In the genomic region with DNA sequence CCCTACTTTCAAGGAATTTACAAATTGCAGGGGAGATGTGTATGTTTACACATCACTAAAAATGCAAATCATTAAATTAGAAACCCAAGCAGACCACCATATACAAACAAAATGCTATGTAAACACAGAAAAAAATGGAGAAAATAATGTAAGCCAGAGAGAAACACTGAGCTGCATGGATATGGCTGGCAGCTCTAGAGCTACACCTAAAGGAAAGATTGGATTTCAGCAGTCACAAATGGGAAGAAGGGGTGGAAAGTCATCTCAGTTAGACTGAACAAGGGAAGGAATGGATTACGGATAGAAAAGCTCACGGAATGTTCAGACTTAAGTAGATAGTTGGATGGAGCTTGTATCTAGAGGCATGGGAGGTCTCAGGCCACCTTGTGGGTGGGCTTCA, we compare ENCODE assay signal across 2 cellular contexts.
TF ChIP-seq lines count a peak whose summit lies in the region.

No MANE protein-coding gene starts in this region.

TF ChIP-seq in HCT116, 20 proteins besides CTCF, POLR2A, EP300 and RAD21 (continued from another document):
- no peak for TF ChIP-seq ELF1 (IDR thresholded peaks at IDR 0.05; ENCODE audit: borderline replicate concordance, low read depth)
- no peak for TF ChIP-seq ZNF274 (IDR thresholded peaks at IDR 0.05; ENCODE audit: low read depth, low read length)
- TF ChIP-seq, protein P1, sequence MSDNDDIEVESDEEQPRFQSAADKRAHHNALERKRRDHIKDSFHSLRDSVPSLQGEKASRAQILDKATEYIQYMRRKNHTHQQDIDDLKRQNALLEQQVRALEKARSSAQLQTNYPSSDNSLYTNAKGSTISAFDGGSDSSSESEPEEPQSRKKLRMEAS (IDR thresholded peaks at IDR 0.05): no peak
- TF ChIP-seq JUND (IDR thresholded peaks at IDR 0.05): no peak
- no peak for TF ChIP-seq YY1 (IDR thresholded peaks at IDR 0.05; ENCODE audit: extremely low read depth, insufficient replicate concordance, low read depth, low read length)
- TF ChIP-seq SRF (IDR thresholded peaks at IDR 0.05; ENCODE audit: low read depth): no peak
- TF ChIP-seq SIN3A (IDR thresholded peaks at IDR 0.05; ENCODE audit: low read depth): no peak
- no peak for TF ChIP-seq EZH2 (IDR thresholded peaks at IDR 0.05)
- TF ChIP-seq, protein P2, sequence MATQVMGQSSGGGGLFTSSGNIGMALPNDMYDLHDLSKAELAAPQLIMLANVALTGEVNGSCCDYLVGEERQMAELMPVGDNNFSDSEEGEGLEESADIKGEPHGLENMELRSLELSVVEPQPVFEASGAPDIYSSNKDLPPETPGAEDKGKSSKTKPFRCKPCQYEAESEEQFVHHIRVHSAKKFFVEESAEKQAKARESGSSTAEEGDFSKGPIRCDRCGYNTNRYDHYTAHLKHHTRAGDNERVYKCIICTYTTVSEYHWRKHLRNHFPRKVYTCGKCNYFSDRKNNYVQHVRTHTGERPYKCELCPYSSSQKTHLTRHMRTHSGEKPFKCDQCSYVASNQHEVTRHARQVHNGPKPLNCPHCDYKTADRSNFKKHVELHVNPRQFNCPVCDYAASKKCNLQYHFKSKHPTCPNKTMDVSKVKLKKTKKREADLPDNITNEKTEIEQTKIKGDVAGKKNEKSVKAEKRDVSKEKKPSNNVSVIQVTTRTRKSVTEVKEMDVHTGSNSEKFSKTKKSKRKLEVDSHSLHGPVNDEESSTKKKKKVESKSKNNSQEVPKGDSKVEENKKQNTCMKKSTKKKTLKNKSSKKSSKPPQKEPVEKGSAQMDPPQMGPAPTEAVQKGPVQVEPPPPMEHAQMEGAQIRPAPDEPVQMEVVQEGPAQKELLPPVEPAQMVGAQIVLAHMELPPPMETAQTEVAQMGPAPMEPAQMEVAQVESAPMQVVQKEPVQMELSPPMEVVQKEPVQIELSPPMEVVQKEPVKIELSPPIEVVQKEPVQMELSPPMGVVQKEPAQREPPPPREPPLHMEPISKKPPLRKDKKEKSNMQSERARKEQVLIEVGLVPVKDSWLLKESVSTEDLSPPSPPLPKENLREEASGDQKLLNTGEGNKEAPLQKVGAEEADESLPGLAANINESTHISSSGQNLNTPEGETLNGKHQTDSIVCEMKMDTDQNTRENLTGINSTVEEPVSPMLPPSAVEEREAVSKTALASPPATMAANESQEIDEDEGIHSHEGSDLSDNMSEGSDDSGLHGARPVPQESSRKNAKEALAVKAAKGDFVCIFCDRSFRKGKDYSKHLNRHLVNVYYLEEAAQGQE (IDR thresholded peaks at IDR 0.05; ENCODE audit: low read depth): no peak
TF ChIP-seq in HCT116: peak in this region for 0.

TF ChIP-seq in WTC11, 78 proteins besides CTCF, POLR2A, EP300 and RAD21 (continued from another document):
- TF ChIP-seq, protein P1 (CRISPR knock-in tag; IDR thresholded peaks at IDR 0.05): no peak
- TF ChIP-seq ELF4 (CRISPR knock-in tag; IDR thresholded peaks at IDR 0.05; ENCODE audit: low read depth) (no peak), JAZF1 (CRISPR knock-in tag; IDR thresholded peaks at IDR 0.05) (no peak), SMAD3 (CRISPR knock-in tag; IDR thresholded peaks at IDR 0.05; ENCODE audit: borderline replicate concordance) (no peak), ATF1 (CRISPR knock-in tag; IDR thresholded peaks at IDR 0.05) (no peak), MYBL2 (CRISPR knock-in tag; IDR thresholded peaks at IDR 0.05) (no peak)
- TF ChIP-seq, protein P3, sequence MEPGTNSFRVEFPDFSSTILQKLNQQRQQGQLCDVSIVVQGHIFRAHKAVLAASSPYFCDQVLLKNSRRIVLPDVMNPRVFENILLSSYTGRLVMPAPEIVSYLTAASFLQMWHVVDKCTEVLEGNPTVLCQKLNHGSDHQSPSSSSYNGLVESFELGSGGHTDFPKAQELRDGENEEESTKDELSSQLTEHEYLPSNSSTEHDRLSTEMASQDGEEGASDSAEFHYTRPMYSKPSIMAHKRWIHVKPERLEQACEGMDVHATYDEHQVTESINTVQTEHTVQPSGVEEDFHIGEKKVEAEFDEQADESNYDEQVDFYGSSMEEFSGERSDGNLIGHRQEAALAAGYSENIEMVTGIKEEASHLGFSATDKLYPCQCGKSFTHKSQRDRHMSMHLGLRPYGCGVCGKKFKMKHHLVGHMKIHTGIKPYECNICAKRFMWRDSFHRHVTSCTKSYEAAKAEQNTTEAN (CRISPR knock-in tag; IDR thresholded peaks at IDR 0.05): no peak
- TF ChIP-seq, protein P4, sequence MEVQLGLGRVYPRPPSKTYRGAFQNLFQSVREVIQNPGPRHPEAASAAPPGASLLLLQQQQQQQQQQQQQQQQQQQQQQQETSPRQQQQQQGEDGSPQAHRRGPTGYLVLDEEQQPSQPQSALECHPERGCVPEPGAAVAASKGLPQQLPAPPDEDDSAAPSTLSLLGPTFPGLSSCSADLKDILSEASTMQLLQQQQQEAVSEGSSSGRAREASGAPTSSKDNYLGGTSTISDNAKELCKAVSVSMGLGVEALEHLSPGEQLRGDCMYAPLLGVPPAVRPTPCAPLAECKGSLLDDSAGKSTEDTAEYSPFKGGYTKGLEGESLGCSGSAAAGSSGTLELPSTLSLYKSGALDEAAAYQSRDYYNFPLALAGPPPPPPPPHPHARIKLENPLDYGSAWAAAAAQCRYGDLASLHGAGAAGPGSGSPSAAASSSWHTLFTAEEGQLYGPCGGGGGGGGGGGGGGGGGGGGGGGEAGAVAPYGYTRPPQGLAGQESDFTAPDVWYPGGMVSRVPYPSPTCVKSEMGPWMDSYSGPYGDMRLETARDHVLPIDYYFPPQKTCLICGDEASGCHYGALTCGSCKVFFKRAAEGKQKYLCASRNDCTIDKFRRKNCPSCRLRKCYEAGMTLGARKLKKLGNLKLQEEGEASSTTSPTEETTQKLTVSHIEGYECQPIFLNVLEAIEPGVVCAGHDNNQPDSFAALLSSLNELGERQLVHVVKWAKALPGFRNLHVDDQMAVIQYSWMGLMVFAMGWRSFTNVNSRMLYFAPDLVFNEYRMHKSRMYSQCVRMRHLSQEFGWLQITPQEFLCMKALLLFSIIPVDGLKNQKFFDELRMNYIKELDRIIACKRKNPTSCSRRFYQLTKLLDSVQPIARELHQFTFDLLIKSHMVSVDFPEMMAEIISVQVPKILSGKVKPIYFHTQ (CRISPR knock-in tag; IDR thresholded peaks at IDR 0.05): no peak
- TF ChIP-seq, protein P5, sequence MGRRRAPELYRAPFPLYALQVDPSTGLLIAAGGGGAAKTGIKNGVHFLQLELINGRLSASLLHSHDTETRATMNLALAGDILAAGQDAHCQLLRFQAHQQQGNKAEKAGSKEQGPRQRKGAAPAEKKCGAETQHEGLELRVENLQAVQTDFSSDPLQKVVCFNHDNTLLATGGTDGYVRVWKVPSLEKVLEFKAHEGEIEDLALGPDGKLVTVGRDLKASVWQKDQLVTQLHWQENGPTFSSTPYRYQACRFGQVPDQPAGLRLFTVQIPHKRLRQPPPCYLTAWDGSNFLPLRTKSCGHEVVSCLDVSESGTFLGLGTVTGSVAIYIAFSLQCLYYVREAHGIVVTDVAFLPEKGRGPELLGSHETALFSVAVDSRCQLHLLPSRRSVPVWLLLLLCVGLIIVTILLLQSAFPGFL (CRISPR knock-in tag; IDR thresholded peaks at IDR 0.05; ENCODE audit: borderline replicate concordance): no peak
- TF ChIP-seq, protein P6, sequence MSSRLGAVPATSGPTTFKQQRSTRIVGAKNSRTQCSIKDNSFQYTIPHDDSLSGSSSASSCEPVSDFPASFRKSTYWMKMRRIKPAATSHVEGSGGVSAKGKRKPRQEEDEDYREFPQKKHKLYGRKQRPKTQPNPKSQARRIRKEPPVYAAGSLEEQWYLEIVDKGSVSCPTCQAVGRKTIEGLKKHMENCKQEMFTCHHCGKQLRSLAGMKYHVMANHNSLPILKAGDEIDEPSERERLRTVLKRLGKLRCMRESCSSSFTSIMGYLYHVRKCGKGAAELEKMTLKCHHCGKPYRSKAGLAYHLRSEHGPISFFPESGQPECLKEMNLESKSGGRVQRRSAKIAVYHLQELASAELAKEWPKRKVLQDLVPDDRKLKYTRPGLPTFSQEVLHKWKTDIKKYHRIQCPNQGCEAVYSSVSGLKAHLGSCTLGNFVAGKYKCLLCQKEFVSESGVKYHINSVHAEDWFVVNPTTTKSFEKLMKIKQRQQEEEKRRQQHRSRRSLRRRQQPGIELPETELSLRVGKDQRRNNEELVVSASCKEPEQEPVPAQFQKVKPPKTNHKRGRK (CRISPR knock-in tag; IDR thresholded peaks at IDR 0.05; ENCODE audit: borderline replicate concordance): no peak
- TF ChIP-seq, protein P7, sequence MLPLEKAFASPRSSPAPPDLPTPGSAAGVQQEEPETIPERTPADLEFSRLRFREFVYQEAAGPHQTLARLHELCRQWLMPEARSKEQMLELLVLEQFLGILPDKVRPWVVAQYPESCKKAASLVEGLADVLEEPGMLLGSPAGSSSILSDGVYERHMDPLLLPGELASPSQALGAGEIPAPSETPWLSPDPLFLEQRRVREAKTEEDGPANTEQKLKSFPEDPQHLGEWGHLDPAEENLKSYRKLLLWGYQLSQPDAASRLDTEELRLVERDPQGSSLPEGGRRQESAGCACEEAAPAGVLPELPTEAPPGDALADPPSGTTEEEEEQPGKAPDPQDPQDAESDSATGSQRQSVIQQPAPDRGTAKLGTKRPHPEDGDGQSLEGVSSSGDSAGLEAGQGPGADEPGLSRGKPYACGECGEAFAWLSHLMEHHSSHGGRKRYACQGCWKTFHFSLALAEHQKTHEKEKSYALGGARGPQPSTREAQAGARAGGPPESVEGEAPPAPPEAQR (CRISPR knock-in tag; IDR thresholded peaks at IDR 0.05): no peak
- TF ChIP-seq, protein P8, sequence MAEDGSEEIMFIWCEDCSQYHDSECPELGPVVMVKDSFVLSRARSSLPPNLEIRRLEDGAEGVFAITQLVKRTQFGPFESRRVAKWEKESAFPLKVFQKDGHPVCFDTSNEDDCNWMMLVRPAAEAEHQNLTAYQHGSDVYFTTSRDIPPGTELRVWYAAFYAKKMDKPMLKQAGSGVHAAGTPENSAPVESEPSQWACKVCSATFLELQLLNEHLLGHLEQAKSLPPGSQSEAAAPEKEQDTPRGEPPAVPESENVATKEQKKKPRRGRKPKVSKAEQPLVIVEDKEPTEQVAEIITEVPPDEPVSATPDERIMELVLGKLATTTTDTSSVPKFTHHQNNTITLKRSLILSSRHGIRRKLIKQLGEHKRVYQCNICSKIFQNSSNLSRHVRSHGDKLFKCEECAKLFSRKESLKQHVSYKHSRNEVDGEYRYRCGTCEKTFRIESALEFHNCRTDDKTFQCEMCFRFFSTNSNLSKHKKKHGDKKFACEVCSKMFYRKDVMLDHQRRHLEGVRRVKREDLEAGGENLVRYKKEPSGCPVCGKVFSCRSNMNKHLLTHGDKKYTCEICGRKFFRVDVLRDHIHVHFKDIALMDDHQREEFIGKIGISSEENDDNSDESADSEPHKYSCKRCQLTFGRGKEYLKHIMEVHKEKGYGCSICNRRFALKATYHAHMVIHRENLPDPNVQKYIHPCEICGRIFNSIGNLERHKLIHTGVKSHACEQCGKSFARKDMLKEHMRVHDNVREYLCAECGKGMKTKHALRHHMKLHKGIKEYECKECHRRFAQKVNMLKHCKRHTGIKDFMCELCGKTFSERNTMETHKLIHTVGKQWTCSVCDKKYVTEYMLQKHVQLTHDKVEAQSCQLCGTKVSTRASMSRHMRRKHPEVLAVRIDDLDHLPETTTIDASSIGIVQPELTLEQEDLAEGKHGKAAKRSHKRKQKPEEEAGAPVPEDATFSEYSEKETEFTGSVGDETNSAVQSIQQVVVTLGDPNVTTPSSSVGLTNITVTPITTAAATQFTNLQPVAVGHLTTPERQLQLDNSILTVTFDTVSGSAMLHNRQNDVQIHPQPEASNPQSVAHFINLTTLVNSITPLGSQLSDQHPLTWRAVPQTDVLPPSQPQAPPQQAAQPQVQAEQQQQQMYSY (CRISPR knock-in tag; IDR thresholded peaks at IDR 0.05): no peak
- TF ChIP-seq, protein P9, sequence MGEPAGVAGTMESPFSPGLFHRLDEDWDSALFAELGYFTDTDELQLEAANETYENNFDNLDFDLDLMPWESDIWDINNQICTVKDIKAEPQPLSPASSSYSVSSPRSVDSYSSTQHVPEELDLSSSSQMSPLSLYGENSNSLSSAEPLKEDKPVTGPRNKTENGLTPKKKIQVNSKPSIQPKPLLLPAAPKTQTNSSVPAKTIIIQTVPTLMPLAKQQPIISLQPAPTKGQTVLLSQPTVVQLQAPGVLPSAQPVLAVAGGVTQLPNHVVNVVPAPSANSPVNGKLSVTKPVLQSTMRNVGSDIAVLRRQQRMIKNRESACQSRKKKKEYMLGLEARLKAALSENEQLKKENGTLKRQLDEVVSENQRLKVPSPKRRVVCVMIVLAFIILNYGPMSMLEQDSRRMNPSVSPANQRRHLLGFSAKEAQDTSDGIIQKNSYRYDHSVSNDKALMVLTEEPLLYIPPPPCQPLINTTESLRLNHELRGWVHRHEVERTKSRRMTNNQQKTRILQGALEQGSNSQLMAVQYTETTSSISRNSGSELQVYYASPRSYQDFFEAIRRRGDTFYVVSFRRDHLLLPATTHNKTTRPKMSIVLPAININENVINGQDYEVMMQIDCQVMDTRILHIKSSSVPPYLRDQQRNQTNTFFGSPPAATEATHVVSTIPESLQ (CRISPR knock-in tag; IDR thresholded peaks at IDR 0.05): no peak
- TF ChIP-seq, protein P10, sequence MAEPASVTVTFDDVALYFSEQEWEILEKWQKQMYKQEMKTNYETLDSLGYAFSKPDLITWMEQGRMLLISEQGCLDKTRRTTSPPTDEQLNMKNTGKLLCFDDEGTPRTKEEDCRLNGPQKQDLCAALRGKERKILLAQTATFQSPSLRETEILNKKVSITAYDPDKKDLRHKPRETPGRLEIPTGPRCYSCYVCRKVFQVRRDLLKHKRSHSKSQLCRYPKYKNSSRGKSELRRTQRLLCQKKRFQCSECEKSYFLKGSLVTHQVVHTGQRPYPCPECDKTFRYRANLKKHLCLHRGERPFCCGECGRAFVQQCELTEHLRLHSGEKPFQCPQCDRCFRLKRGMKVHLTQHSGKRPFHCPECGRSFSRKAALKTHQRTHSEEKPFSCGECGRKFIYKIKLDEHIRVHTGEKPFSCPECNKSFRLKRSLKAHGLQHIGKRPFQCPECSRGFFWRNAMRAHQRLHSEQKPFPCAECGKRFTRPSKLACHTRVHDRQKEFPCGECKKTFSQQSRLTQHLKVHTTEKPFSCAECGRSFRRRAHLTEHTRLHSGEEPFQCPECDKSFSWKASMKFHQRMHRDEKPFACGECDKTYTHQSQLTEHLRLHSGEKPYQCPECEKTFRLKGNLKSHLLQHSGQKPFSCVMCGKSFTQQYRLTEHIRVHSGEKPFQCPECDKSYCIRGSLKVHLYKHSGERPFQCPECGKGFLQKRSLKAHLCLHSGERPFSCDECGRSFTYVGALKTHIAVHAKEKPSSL (CRISPR knock-in tag; conservative IDR thresholded peaks at IDR 0.05): no peak
TF ChIP-seq in WTC11: peak in this region for 0.
